In genomic region chr22:45505991-45506743, GRCh38 we compare ENCODE assay signal across 18 cellular contexts. TPM values are rescaled to one million over a fixed set of nuclear protein-coding genes. Genes with fewer than 3 reads are reported as not detected.
A peak's percentile ranks its signal among the peaks of the same experiment; 100 is the strongest.
DNase-seq lines count a peak whose midpoint lies in the region; ATAC-seq and TF ChIP-seq lines count a peak whose summit lies in the region.
"Had no signal": no experiment of that assay in that cellular context is flagged by ENCODE, and none has a peak within 500 bp of the region (broad histone marks: within the 10 kb centered on the region; RNA-seq: fewer than 3 reads in every experiment).

No MANE protein-coding gene starts in this region.

- no peak for TF ChIP-seq CTCF in suprapubic skin (IDR thresholded peaks at IDR 0.05)

- TF ChIP-seq POLR2A in suprapubic skin (IDR thresholded peaks at IDR 0.05): no peak

- peaks cover 56% of the 10 kb centered on the region for H3K4me1 ChIP-seq in suprapubic skin

- no peaks in the 10 kb centered on the region for H3K9me3 ChIP-seq in suprapubic skin
- H3K9me3 ChIP-seq: SJSA1 had no signal

- H3K4me3 ChIP-seq in H7 (ENCODE audit: insufficient read depth, low read depth, low read length) (no peak overlapping the region), suprapubic skin (peak overlapping the region; percentile 64)
- H3K4me3 ChIP-seq: SJSA1 had no signal

- H3K27ac ChIP-seq in cingulate gyrus (ENCODE audit: low read depth, low read length) (peak overlapping the region; percentile 19), layer of hippocampus (ENCODE audit: low read depth, low read length) (peak overlapping the region; percentile 62), suprapubic skin (peak overlapping the region; percentile 49)

- H3K27me3 ChIP-seq in H7 (ENCODE audit: control insufficient read depth, insufficient read depth, low read length) (no peaks in the 10 kb centered on the region), layer of hippocampus (ENCODE audit: control insufficient read depth, insufficient read depth, low read length) (peaks cover 12% of the 10 kb centered on the region), suprapubic skin (peaks cover 24% of the 10 kb centered on the region)
- H3K27me3 ChIP-seq: SJSA1 had no signal

- ATAC-seq in GM19452 (IDR thresholded peaks at IDR 0.05; ENCODE audit: unreplicated experiment) (no peak), HG03571 (IDR thresholded peaks at IDR 0.05; ENCODE audit: unreplicated experiment) (no peak)

- H3K36me3 ChIP-seq in H7 (replicated peaks; ENCODE audit: control insufficient read depth, insufficient read depth, low read length) (peaks cover 2% of the 10 kb centered on the region), suprapubic skin (no peaks in the 10 kb centered on the region)

- TF ChIP-seq EP300 in suprapubic skin (IDR thresholded peaks at IDR 0.05): no peak

- WGBS in suprapubic skin: 88% methylated on average over 12 of the region's 14 CpGs

- DNase-seq in H7: peak; percentile 74
- DNase-seq in suprapubic skin (ENCODE audit: low spot score in 2 of 2): no peak
- DNase-seq in NOMO-1 treated with DMSO at 0.1 percent for 48 hours (lab: John Stamatoyannopoulos, UW; ENCODE audit: unreplicated experiment): no peak
- no peak for DNase-seq in activated CD8-positive, alpha-beta memory T cell treated with anti-CD3 and anti-CD28 coated beads for 24 hours
- DNase-seq: activated CD4-positive, alpha-beta T cell treated with anti-CD3 and anti-CD28 coated beads for 4 hours; activated CD8-positive, alpha-beta memory T cell treated with anti-CD3 and anti-CD28 coated beads, Interleukin-2, amount 50 U/mL, for 48 hours; activated naive CD4-positive, alpha-beta T cell; cortex of kidney; MM.1S; NCI-H1930; NCI-H524; T1000 had no signal

RNA-seq across cellular contexts. Expression of gene FBLN1, which starts 3.5 kb away (rescaled TPM):
- 126 and 132 TPM in 2 replicates for total RNA-seq in H7 (2014; rRNA removed; shearing (Covaris generic))
- 100 to 1,000 TPM; 111 to 174 (median 139) TPM for total RNA-seq in suprapubic skin
- total RNA-seq: B cell had no signal
